8 cellular contexts compared by ENCODE assay signal in genomic region chr1:22749919-22750670, GRCh38. TPM values are rescaled to one million over a fixed set of nuclear protein-coding genes. Genes with fewer than 3 reads are reported as not detected.
DNase-seq lines count a peak whose midpoint lies in the region; ATAC-seq, FAIRE-seq and TF ChIP-seq lines count a peak whose summit lies in the region.

No MANE protein-coding gene starts in this region.

- peak overlapping the region; percentile 17 for H3K27ac Mint-ChIP-seq in activated naive CD8-positive, alpha-beta T cell treated with anti-CD3 and anti-CD28 coated beads, Interleukin-2, amount 50 U/mL, for 24 hours

- peak overlapping the region; percentile 42 for H3K27ac ChIP-seq in C4-2B
- peak overlapping the region; percentile 73 for H3K27ac ChIP-seq in HUES48 (ENCODE audit: low read depth, low read length)
- peak overlapping the region; percentile 86 for H3K27ac ChIP-seq in keratinocyte (ENCODE audit: control insufficient read depth, insufficient read depth, low read length)
- peak overlapping the region in 1 of 2 donors; percentile 44 for H3K27ac ChIP-seq in kidney (ENCODE audit: low read depth in 2 of 2, low read length in 2 of 2)

- H3K4me3 ChIP-seq in HUES48 (ENCODE audit: low read depth, low read length) (no peak overlapping the region), keratinocyte (ENCODE audit: control insufficient read depth in 2 of 3, extremely low read depth in 1 of 3, insufficient read depth in 2 of 3, low read depth in 1 of 3, low read length in 3 of 3) (peak overlapping the region in 1 of 3 experiments; percentile 43), kidney (ENCODE audit: low read length in 2 of 2) (no peak overlapping the region), BE2C (ENCODE audit: low read depth, low read length) (no peak overlapping the region)

- H3K4me2 ChIP-seq in keratinocyte (ENCODE audit: control insufficient read depth, extremely low read depth, insufficient read depth, low read depth, low read length), result peak overlapping the region; percentile 79

- H3K36me3 ChIP-seq in HUES48 (ENCODE audit: control insufficient read depth, insufficient read depth, low read length) (no peaks in the 10 kb centered on the region), keratinocyte (ENCODE audit: control insufficient read depth in 2 of 2, extremely low read depth in 1 of 2, insufficient read depth in 2 of 2, low read length in 2 of 2) (no peaks in the 10 kb centered on the region), kidney (ENCODE audit: control insufficient read depth in 1 of 2, insufficient read depth in 2 of 2, low read length in 2 of 2) (no peaks in the 10 kb centered on the region), BE2C (no peaks in the 10 kb centered on the region)

- no peaks in the 10 kb centered on the region for H3K27me3 Mint-ChIP-seq in activated naive CD8-positive, alpha-beta T cell treated with anti-CD3 and anti-CD28 coated beads, Interleukin-2, amount 50 U/mL, for 24 hours

- dilution Hi-C loops in keratinocyte (cut with MboI; ENCODE audit: extremely low pct_ligation_motif_present, low sequenced_read_pairs), result no loop called here

- DNase-seq in activated naive CD8-positive, alpha-beta T cell treated with anti-CD3 and anti-CD28 coated beads, Interleukin-2, amount 50 U/mL, for 24 hours, result peak; percentile 4
- DNase-seq in keratinocyte (ENCODE audit: low read depth, low spot score) (peak; percentile 11), stromal cell of bone marrow (ENCODE audit: low read depth) (peak; percentile 86), kidney (no peak), BE2C (no peak)

- FAIRE-seq in keratinocyte (lab: Jason Lieb, UNC) (peak; percentile 92), kidney (lab: Jason Lieb, UNC) (no peak)

- peaks cover 8% of the 10 kb centered on the region for H3K4me1 Mint-ChIP-seq in activated naive CD8-positive, alpha-beta T cell treated with anti-CD3 and anti-CD28 coated beads, Interleukin-2, amount 50 U/mL, for 24 hours

- no peaks in the 10 kb centered on the region for H3K9me3 ChIP-seq in HUES48 (ENCODE audit: control insufficient read depth, insufficient read depth, low read length)
- H3K9me3 ChIP-seq in keratinocyte (ENCODE audit: control insufficient read depth, low read depth, low read length), result no peaks in the 10 kb centered on the region
- no peaks in the 10 kb centered on the region for H3K9me3 ChIP-seq in kidney (ENCODE audit: control insufficient read depth in 1 of 2, low read length in 2 of 2)
- H3K9me3 ChIP-seq in BE2C, result no peaks in the 10 kb centered on the region

- no peaks in the 10 kb centered on the region for H3K79me2 ChIP-seq in keratinocyte (ENCODE audit: control insufficient read depth, insufficient read depth, low read length)

- no peaks in the 10 kb centered on the region for H3K9me3 Mint-ChIP-seq in activated naive CD8-positive, alpha-beta T cell treated with anti-CD3 and anti-CD28 coated beads, Interleukin-2, amount 50 U/mL, for 24 hours

- no peak overlapping the region for H3K9ac ChIP-seq in HUES48 (ENCODE audit: low read depth, low read length)
- peak overlapping the region; percentile 72 for H3K9ac ChIP-seq in keratinocyte (ENCODE audit: control insufficient read depth, extremely low read depth, insufficient read depth, low read length)
- H3K9ac ChIP-seq in kidney (ENCODE audit: low read length in 2 of 2), result no peak overlapping the region

- H3K4me3 Mint-ChIP-seq in activated naive CD8-positive, alpha-beta T cell treated with anti-CD3 and anti-CD28 coated beads, Interleukin-2, amount 50 U/mL, for 24 hours, result no peak overlapping the region

- H3K9me1 ChIP-seq in keratinocyte (ENCODE audit: control insufficient read depth, extremely low read depth, insufficient read depth, low read length), result no peaks in the 10 kb centered on the region

- no peaks in the 10 kb centered on the region for H3K36me3 Mint-ChIP-seq in activated naive CD8-positive, alpha-beta T cell treated with anti-CD3 and anti-CD28 coated beads, Interleukin-2, amount 50 U/mL, for 24 hours (ENCODE audit: low read depth)

- intact Hi-C loops in kidney (cut with DNase I), result no loop called here

- H3K4me1 ChIP-seq in HUES48 (ENCODE audit: control insufficient read depth, insufficient read depth, low read length), result no peaks in the 10 kb centered on the region
- peaks cover 44% of the 10 kb centered on the region for H3K4me1 ChIP-seq in keratinocyte (ENCODE audit: control insufficient read depth, extremely low read depth, insufficient read depth, low read length)
- no peaks in the 10 kb centered on the region for H3K4me1 ChIP-seq in kidney (ENCODE audit: control insufficient read depth in 1 of 2, insufficient read depth in 1 of 2, low read depth in 1 of 2, low read length in 2 of 2)
- no peaks in the 10 kb centered on the region; the same call in 1 of the 2 replicates for H3K4me1 ChIP-seq in BE2C

- peak; percentile 82 for ATAC-seq in activated naive CD8-positive, alpha-beta T cell treated with anti-CD3 and anti-CD28 coated beads, Interleukin-2, amount 50 U/mL, for 24 hours
- ATAC-seq in HG02642 (IDR thresholded peaks at IDR 0.05; ENCODE audit: poor library complexity, unreplicated experiment), result no peak

- H3K27me3 ChIP-seq in HUES48 (ENCODE audit: control insufficient read depth, insufficient read depth, low read length) (no peaks in the 10 kb centered on the region), keratinocyte (ENCODE audit: control insufficient read depth, extremely low read depth, insufficient read depth, low read length) (no peaks in the 10 kb centered on the region), BE2C (no peaks in the 10 kb centered on the region)

- TF ChIP-seq CTCF in C4-2B (conservative IDR thresholded peaks at IDR 0.05) (no peak), keratinocyte (optimal IDR thresholded peaks at IDR 0.05 in 1 of 3, IDR thresholded peaks at IDR 0.05 in 1 of 3, conservative IDR thresholded peaks at IDR 0.05 in 1 of 3; ENCODE audit: extremely low read depth in 1 of 3, insufficient read depth in 2 of 3, low read length in 3 of 3) (no peak), kidney (IDR thresholded peaks at IDR 0.05; ENCODE audit: borderline replicate concordance, extremely low read depth, insufficient read depth) (no peak), BE2C (IDR thresholded peaks at IDR 0.05; ENCODE audit: low read depth, low read length) (no peak)

- H2AFZ ChIP-seq in keratinocyte (ENCODE audit: control insufficient read depth, low read length), result peak overlapping the region; percentile 88

- H4K20me1 ChIP-seq in keratinocyte (ENCODE audit: control insufficient read depth, extremely low read depth, insufficient read depth, low read length), result no peaks in the 10 kb centered on the region

RNA-seq across cellular contexts. Expression of gene EPHB2, which starts 39.5 kb away (rescaled TPM):
- polyA plus RNA-seq in keratinocyte (0.09 to 0.82 TPM (median 0.10 TPM) in 3 replicates), kidney (ENCODE audit: insufficient read depth, low read depth, low replicate concordance) (3.0 TPM)
- polyA plus RNA-seq in keratinocyte (2011; ENCODE audit: low read depth), result 0.97 TPM
- polyA plus RNA-seq in keratinocyte (2011; cell fraction: cytosol; rRNA removed), result 0.13 and 0.22 TPM in 2 replicates
- polyA plus RNA-seq in keratinocyte (2011; cell fraction: nucleus; rRNA removed), result 0.60 and 0.70 TPM in 2 replicates
- polyA plus RNA-seq in keratinocyte (2012; ENCODE audit: low replicate concordance), result 0.15 and 1.1 TPM in 2 replicates
- 0.35 to 3.5 TPM (median 0.99 TPM) in 3 replicates for polyA minus RNA-seq in keratinocyte
- not detected for polyA minus RNA-seq in keratinocyte (2011; cell fraction: cytosol; rRNA and poly(A)+ RNA removed)
- polyA minus RNA-seq in keratinocyte (2011; cell fraction: nucleus; rRNA and poly(A)+ RNA removed), result 1.9 and 2.8 TPM in 2 replicates
- 9.5 TPM for total RNA-seq in kidney
- 4.6 TPM for polyA plus RNA-seq in BE2C (2012; ENCODE audit: insufficient read depth, insufficient read length, low read depth)

Comparison
In these comparisons a context has a peak if more than half of its experiments do, and no peak if none do; other contexts are left out.
1. DNase-seq: peak in activated naive CD8-positive, alpha-beta T cell treated with anti-CD3 and anti-CD28 coated beads, Interleukin-2, amount 50 U/mL, for 24 hours (single experiment), keratinocyte (single experiment) and stromal cell of bone marrow (single experiment); none in kidney (single experiment) and BE2C (single experiment).